Comparison of ENCODE assay signal across 17 cellular contexts in the genomic region with DNA sequence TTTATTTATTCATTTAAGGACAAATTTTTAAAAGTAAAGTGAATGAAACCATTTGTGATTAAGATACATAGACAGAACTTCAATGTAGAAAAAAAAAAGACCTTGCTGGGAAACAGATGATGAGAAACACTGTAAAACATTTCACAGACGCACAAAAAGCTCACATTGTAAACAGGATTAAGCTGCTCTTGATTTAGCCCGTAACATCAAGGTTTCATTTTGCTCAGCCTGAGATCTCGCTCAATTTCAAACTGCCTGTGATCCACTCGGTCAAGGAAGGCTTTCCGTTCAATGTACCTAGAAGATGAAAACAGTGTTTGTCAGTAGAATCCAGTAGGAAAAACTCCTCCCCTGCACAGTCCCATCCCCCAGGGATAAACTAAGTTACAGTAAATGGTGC. TPM values are rescaled to one million over a fixed set of nuclear protein-coding genes. Genes with fewer than 3 reads are reported as not detected.
DNase-seq lines count a peak whose midpoint lies in the region; ATAC-seq and TF ChIP-seq lines count a peak whose summit lies in the region.
"Had no signal": no experiment of that assay in that cellular context is flagged by ENCODE, and none has a peak within 500 bp of the region (broad histone marks: within the 10 kb centered on the region; RNA-seq: fewer than 3 reads in every experiment).

No MANE protein-coding gene starts in this region.

- intact Hi-C loops in vagina (cut with DNase I), result no loop called here

- H3K27me3 Mint-ChIP-seq in WTC11 (ENCODE audit: low read depth), result no peaks in the 10 kb centered on the region
- no peaks in the 10 kb centered on the region for H3K27me3 Mint-ChIP-seq in mesothelial cell of epicardium (ENCODE audit: low read depth)

- DNase-seq in WTC11 (ENCODE audit: low spot score), result no peak
- DNase-seq in fibroblast of gingiva (ENCODE audit: low read depth), result peak; percentile 11
- DNase-seq in mesothelial cell of epicardium (ENCODE audit: low spot score in 2 of 2, unreplicated experiment in 2 of 2), result no peak
- no peak for DNase-seq in vagina (ENCODE audit: extremely low spot score in 2 of 2)
- DNase-seq in DMS53 treated with DMSO at 0.1 percent for 48 hours (lab: John Stamatoyannopoulos, UW; ENCODE audit: unreplicated experiment), result no peak
- DNase-seq in HK-2 (ENCODE audit: unreplicated experiment), result no peak
- DNase-seq in stimulated activated CD4-positive, alpha-beta T cell treated with anti-CD3 and anti-CD28 coated beads, Interleukin-4, amount 100 ng/mL, for 1 hour, result no peak
- DNase-seq: HCEC 1CT; NCI-H1436 treated with DMSO at 0.1 percent for 48 hours; NCI-H2107; NCI-H345; NCI-H526 treated with DMSO at 0.1 percent for 48 hours; NK-92 treated with Interleukin-12 subunit alpha and Interleukin-12 subunit beta, amount 100 ng/mL, for 24 hours; OCI-M1; RPMI8226 had no signal

- no peak overlapping the region for H3K4me3 Mint-ChIP-seq in WTC11
- H3K4me3 Mint-ChIP-seq in mesothelial cell of epicardium, result no peak overlapping the region

- CTCF ChIA-PET in WTC11 (lab: Charles Lee), result interaction anchor here (1.1 to 1.7 kb wide), 2 partner anchors 10 to 92 kb away, joined by 3 to 4 read pairs; no protein-coding TSS in a partner anchor

- peaks cover 43% of the 10 kb centered on the region for H3K36me3 Mint-ChIP-seq in WTC11
- peaks cover 23% of the 10 kb centered on the region for H3K36me3 Mint-ChIP-seq in mesothelial cell of epicardium

- no peak overlapping the region for H3K4me3 ChIP-seq in vagina
- H3K4me3 ChIP-seq: BLaER1 treated with 17β-estradiol and CSF1 and Interleukin-3, amounts not matched to agents 10 nM and 100 nM had no signal

- no peak for TF ChIP-seq POLR2A in vagina (IDR thresholded peaks at IDR 0.05)

- TF ChIP-seq CTCF in WTC11 (IDR thresholded peaks at IDR 0.05) (no peak), mesothelial cell of epicardium (IDR thresholded peaks at IDR 0.05; ENCODE audit: unreplicated experiment) (no peak), vagina (IDR thresholded peaks at IDR 0.05) (no peak)

- H3K36me3 ChIP-seq in vagina, result peaks cover 0 to 13% of the 10 kb centered on the region in 2 donors

- peaks cover 23% of the 10 kb centered on the region for H3K4me1 ChIP-seq in vagina

- no peaks in the 10 kb centered on the region for H3K27me3 ChIP-seq in vagina

- peak overlapping the region; percentile 70 for H3K27ac ChIP-seq in vagina
- H3K27ac ChIP-seq: BLaER1 treated with 17β-estradiol and CSF1 and Interleukin-3, amounts not matched to agents 10 nM and 100 nM had no signal

- ATAC-seq in WTC11 (no peak), GM21825 (IDR thresholded peaks at IDR 0.05; ENCODE audit: unreplicated experiment) (no peak)

- H3K4me1 Mint-ChIP-seq in WTC11 (peaks cover 11% of the 10 kb centered on the region; the same call in 1 of the 2 replicates), mesothelial cell of epicardium (peaks cover 9% of the 10 kb centered on the region)

- POLR2A ChIA-PET in WTC11 (lab: Charles Lee), result no interaction called here

- no peaks in the 10 kb centered on the region for H3K9me3 ChIP-seq in vagina
- H3K9me3 ChIP-seq: BLaER1 treated with 17β-estradiol and CSF1 and Interleukin-3, amounts not matched to agents 10 nM and 100 nM had no signal

- no peaks in the 10 kb centered on the region for H3K9me3 Mint-ChIP-seq in WTC11
- H3K9me3 Mint-ChIP-seq in mesothelial cell of epicardium, result no peaks in the 10 kb centered on the region

- H3K27ac Mint-ChIP-seq in WTC11 (peak overlapping the region; percentile 4), mesothelial cell of epicardium (peak overlapping the region; percentile 45)

TF ChIP-seq in WTC11, 78 proteins besides CTCF, POLR2A, EP300 and RAD21:
- TF ChIP-seq RELA (CRISPR knock-in tag; IDR thresholded peaks at IDR 0.05; ENCODE audit: borderline replicate concordance), result no peak
- TF ChIP-seq GTF2I (CRISPR knock-in tag; conservative IDR thresholded peaks at IDR 0.05), result no peak
- TF ChIP-seq, protein P1, sequence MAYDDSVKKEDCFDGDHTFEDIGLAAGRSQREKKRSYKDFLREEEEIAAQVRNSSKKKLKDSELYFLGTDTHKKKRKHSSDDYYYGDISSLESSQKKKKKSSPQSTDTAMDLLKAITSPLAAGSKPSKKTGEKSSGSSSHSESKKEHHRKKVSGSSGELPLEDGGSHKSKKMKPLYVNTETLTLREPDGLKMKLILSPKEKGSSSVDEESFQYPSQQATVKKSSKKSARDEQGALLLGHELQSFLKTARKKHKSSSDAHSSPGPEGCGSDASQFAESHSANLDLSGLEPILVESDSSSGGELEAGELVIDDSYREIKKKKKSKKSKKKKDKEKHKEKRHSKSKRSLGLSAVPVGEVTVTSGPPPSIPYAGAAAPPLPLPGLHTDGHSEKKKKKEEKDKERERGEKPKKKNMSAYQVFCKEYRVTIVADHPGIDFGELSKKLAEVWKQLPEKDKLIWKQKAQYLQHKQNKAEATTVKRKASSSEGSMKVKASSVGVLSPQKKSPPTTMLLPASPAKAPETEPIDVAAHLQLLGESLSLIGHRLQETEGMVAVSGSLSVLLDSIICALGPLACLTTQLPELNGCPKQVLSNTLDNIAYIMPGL (CRISPR knock-in tag; IDR thresholded peaks at IDR 0.05), result no peak
- TF ChIP-seq ZNF232 (CRISPR knock-in tag; IDR thresholded peaks at IDR 0.05), result no peak
- no peak for TF ChIP-seq ZNF263 (CRISPR knock-in tag; IDR thresholded peaks at IDR 0.05; ENCODE audit: low read depth)
- no peak for TF ChIP-seq PRRX2 (CRISPR knock-in tag; IDR thresholded peaks at IDR 0.05)
- no peak for TF ChIP-seq ZNF121 (CRISPR knock-in tag; IDR thresholded peaks at IDR 0.05)
- TF ChIP-seq SP1 (CRISPR knock-in tag; conservative IDR thresholded peaks at IDR 0.05), result no peak
- no peak for TF ChIP-seq TP53 (CRISPR knock-in tag; IDR thresholded peaks at IDR 0.05)
- TF ChIP-seq, protein P2, sequence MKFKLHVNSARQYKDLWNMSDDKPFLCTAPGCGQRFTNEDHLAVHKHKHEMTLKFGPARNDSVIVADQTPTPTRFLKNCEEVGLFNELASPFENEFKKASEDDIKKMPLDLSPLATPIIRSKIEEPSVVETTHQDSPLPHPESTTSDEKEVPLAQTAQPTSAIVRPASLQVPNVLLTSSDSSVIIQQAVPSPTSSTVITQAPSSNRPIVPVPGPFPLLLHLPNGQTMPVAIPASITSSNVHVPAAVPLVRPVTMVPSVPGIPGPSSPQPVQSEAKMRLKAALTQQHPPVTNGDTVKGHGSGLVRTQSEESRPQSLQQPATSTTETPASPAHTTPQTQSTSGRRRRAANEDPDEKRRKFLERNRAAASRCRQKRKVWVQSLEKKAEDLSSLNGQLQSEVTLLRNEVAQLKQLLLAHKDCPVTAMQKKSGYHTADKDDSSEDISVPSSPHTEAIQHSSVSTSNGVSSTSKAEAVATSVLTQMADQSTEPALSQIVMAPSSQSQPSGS (CRISPR knock-in tag; IDR thresholded peaks at IDR 0.05; ENCODE audit: borderline replicate concordance, low read depth), result no peak
- no peak for TF ChIP-seq FOXK1 (CRISPR knock-in tag; IDR thresholded peaks at IDR 0.05)
- TF ChIP-seq, protein P3, sequence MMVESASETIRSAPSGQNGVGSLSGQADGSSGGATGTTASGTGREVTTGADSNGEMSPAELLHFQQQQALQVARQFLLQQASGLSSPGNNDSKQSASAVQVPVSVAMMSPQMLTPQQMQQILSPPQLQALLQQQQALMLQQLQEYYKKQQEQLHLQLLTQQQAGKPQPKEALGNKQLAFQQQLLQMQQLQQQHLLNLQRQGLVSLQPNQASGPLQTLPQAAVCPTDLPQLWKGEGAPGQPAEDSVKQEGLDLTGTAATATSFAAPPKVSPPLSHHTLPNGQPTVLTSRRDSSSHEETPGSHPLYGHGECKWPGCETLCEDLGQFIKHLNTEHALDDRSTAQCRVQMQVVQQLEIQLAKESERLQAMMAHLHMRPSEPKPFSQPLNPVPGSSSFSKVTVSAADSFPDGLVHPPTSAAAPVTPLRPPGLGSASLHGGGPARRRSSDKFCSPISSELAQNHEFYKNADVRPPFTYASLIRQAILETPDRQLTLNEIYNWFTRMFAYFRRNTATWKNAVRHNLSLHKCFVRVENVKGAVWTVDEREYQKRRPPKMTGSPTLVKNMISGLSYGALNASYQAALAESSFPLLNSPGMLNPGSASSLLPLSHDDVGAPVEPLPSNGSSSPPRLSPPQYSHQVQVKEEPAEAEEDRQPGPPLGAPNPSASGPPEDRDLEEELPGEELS (CRISPR knock-in tag; IDR thresholded peaks at IDR 0.05), result no peak
- TF ChIP-seq, protein P4, sequence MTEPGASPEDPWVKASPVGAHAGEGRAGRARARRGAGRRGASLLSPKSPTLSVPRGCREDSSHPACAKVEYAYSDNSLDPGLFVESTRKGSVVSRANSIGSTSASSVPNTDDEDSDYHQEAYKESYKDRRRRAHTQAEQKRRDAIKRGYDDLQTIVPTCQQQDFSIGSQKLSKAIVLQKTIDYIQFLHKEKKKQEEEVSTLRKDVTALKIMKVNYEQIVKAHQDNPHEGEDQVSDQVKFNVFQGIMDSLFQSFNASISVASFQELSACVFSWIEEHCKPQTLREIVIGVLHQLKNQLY (CRISPR knock-in tag; IDR thresholded peaks at IDR 0.05), result no peak
- TF ChIP-seq ZNF671 (CRISPR knock-in tag; IDR thresholded peaks at IDR 0.05), result no peak
- TF ChIP-seq NFE2L1 (CRISPR knock-in tag; IDR thresholded peaks at IDR 0.05), result no peak
- no peak for TF ChIP-seq IRF2 (CRISPR knock-in tag; IDR thresholded peaks at IDR 0.05; ENCODE audit: borderline replicate concordance, low read depth)
- TF ChIP-seq ZNF396 (CRISPR knock-in tag; IDR thresholded peaks at IDR 0.05; ENCODE audit: borderline replicate concordance), result no peak
- no peak for TF ChIP-seq FOXP1 (CRISPR knock-in tag; IDR thresholded peaks at IDR 0.05; ENCODE audit: borderline replicate concordance)
- TF ChIP-seq SMAD3 (CRISPR knock-in tag; IDR thresholded peaks at IDR 0.05; ENCODE audit: borderline replicate concordance), result no peak

RNA-seq across cellular contexts. Expression of gene BCAR1, which starts 42.3 kb away (rescaled TPM):
- total RNA-seq in WTC11 (2021) (87.3 to 95.6 TPM (median 88.6 TPM) in 3 replicates), mesothelial cell of epicardium (87.3 to 95.9 TPM (median 95.1 TPM) in 3 replicates), vagina (39.5 TPM)
